15 cellular contexts compared by ENCODE assay signal in the genomic region with DNA sequence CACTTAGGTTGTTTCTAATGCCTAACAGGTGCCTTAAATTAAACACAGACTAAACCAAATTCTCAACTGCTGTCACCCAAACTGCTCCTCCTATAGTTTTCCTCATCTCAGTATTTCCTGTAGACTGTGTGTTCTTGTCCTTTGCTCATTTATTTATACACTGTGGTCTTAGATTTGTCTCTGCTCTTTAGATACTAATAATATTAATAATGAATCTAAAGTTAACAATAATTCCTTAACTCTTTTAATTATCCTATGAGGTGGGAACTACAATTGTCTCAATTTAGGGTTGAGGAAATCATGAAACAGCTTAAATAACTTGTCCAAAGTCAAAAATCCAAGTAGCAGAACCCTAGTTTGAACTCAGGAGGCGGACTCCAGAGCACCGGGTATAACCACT.
"Had no signal": no experiment of that assay in that cellular context is flagged by ENCODE, and none has a peak within 500 bp of the region (broad histone marks: within the 10 kb centered on the region; RNA-seq: fewer than 3 reads in every experiment).

No MANE protein-coding gene starts in this region.

- H3K36me3 ChIP-seq: neural progenitor cell, pancreas had no signal

- H3K9me3 ChIP-seq: body of pancreas, pancreas, sigmoid colon, stomach, testis, upper lobe of left lung had no signal

- H3K4me1 Mint-ChIP-seq: activated naive CD4-positive, alpha-beta T cell treated with anti-CD3 and anti-CD28 coated beads, Interleukin-2, amount 10 ng/mL, durations not matched to agents 7 days and 5 days had no signal

- DNase-seq: activated CD4-positive, alpha-beta T cell treated with anti-CD3 and anti-CD28 coated beads for 1 hour; activated CD4-positive, alpha-beta T cell treated with anti-CD3 and anti-CD28 coated beads, Interleukin-2, amount 50 U/mL, for 4 hours; activated naive CD4-positive, alpha-beta T cell treated with anti-CD3 and anti-CD28 coated beads, Interleukin-2, amount 10 ng/mL, durations not matched to agents 7 days and 5 days; body of pancreas; cerebellar nuclear complex; effector memory CD4-positive, alpha-beta T cell; sigmoid colon; stimulated activated CD4-positive, alpha-beta T cell treated with anti-CD3 and anti-CD28 coated beads, Interleukin-1b, Interleukin-23, amount 100 ng/mL, for 48 hours; T-helper 1 cell; upper lobe of left lung had no signal

- H3K27me3 Mint-ChIP-seq: activated naive CD4-positive, alpha-beta T cell treated with anti-CD3 and anti-CD28 coated beads, Interleukin-2, amount 10 ng/mL, durations not matched to agents 7 days and 5 days; dendritic cell treated with granulocyte-macrophage colony-stimulating factor and Interleukin-4, amounts not matched to agents 40 ng/mL and 50 ng/mL, for 4 days had no signal

- H3K4me3 Mint-ChIP-seq: activated naive CD4-positive, alpha-beta T cell treated with anti-CD3 and anti-CD28 coated beads, Interleukin-2, amount 10 ng/mL, durations not matched to agents 7 days and 5 days; dendritic cell treated with granulocyte-macrophage colony-stimulating factor and Interleukin-4, amounts not matched to agents 40 ng/mL and 50 ng/mL, for 4 days; neural progenitor cell had no signal

- H3K27me3 ChIP-seq: body of pancreas, neural progenitor cell, pancreas, sigmoid colon, stomach, testis, upper lobe of left lung had no signal

- H3K4me1 ChIP-seq: neural progenitor cell had no signal

- ATAC-seq: body of pancreas had no signal

- H3K27ac ChIP-seq: body of pancreas, neural progenitor cell, pancreas, sigmoid colon, stomach, testis, upper lobe of left lung had no signal

- H3K4me2 ChIP-seq: neural progenitor cell had no signal

- H3K4me3 ChIP-seq: body of pancreas, neural progenitor cell, pancreas, sigmoid colon, stomach, testis, upper lobe of left lung had no signal

- H3K9me3 Mint-ChIP-seq: activated naive CD4-positive, alpha-beta T cell treated with anti-CD3 and anti-CD28 coated beads, Interleukin-2, amount 10 ng/mL, durations not matched to agents 7 days and 5 days; dendritic cell treated with granulocyte-macrophage colony-stimulating factor and Interleukin-4, amounts not matched to agents 40 ng/mL and 50 ng/mL, for 4 days; neural progenitor cell had no signal

- H3K9ac ChIP-seq: neural progenitor cell had no signal

- H3K27ac Mint-ChIP-seq: activated naive CD4-positive, alpha-beta T cell treated with anti-CD3 and anti-CD28 coated beads, Interleukin-2, amount 10 ng/mL, durations not matched to agents 7 days and 5 days; dendritic cell treated with granulocyte-macrophage colony-stimulating factor and Interleukin-4, amounts not matched to agents 40 ng/mL and 50 ng/mL, for 4 days; neural progenitor cell had no signal

- H2AFZ ChIP-seq: neural progenitor cell had no signal
